In genomic region chr3:125480656-125481374, GRCh38 we compare ENCODE assay signal across 16 cellular contexts. TPM values are rescaled to one million over a fixed set of nuclear protein-coding genes. Genes with fewer than 3 reads are reported as not detected.
DNase-seq lines count a peak whose midpoint lies in the region; ATAC-seq, FAIRE-seq and TF ChIP-seq lines count a peak whose summit lies in the region.
"Had no signal": no experiment of that assay in that cellular context is flagged by ENCODE, and none has a peak within 500 bp of the region (broad histone marks: within the 10 kb centered on the region; RNA-seq: fewer than 3 reads in every experiment).

No MANE protein-coding gene starts in this region.

- CTCF ChIA-PET in K562 (lab: Yijun Ruan, JAX; ENCODE audit: low intra/inter-chr PET ratio): no interaction called here

- 36% methylated on average over 2 of the region's 2 CpGs for WGBS in K562 (ENCODE audit: insufficient coverage, low coverage, missing lambda C conversion rate)

- H2AFZ ChIP-seq in K562 (ENCODE audit: low read depth, low read length): no peak overlapping the region

- H4K20me1 ChIP-seq in K562 (replicated peaks; ENCODE audit: control insufficient read depth, insufficient read depth, low read length): no peaks in the 10 kb centered on the region

- H3K9me3 ChIP-seq in K562 (replicated peaks; ENCODE audit: control insufficient read depth, insufficient read depth, low read depth, low read length): no peaks in the 10 kb centered on the region
- no peaks in the 10 kb centered on the region for H3K9me3 ChIP-seq in right atrium auricular region
- H3K9me3 ChIP-seq: BLaER1, SK-N-SH had no signal

- ATAC-seq in K562 (no peak), GM18498 (IDR thresholded peaks at IDR 0.05; ENCODE audit: unreplicated experiment) (no peak), GM21619 (IDR thresholded peaks at IDR 0.05; ENCODE audit: unreplicated experiment) (no peak)
- ATAC-seq: Panc1 had no signal

- POLR2A ChIA-PET in K562 (lab: Yijun Ruan, JAX): interaction anchor here (0.6 to 2.3 kb wide), 2 partner anchors 9 to 23 kb away, joined by 5 to 9 read pairs; no protein-coding TSS in a partner anchor

- TF ChIP-seq POLR2A in K562 (conservative IDR thresholded peaks at IDR 0.05): no peak

- H3K27me3 ChIP-seq in K562 (ENCODE audit: control insufficient read depth in 2 of 2, insufficient read depth in 2 of 2, low read length in 2 of 2) (no peaks in the 10 kb centered on the region), right atrium auricular region (no peaks in the 10 kb centered on the region)
- H3K27me3 ChIP-seq: BLaER1 had no signal

- DNase-seq in AG08396 (ENCODE audit: low spot score): peak; percentile 30
- peak; percentile 15 for DNase-seq in HFFc6
- DNase-seq in K562 (ENCODE audit: extremely low read depth in 1 of 4, low spot score in 3 of 4): no peak
- DNase-seq in iris pigment epithelial cell (ENCODE audit: low read depth): peak; percentile 89
- DNase-seq in glutamatergic neuron: no peak
- DNase-seq in right atrium auricular region (ENCODE audit: low spot score): no peak
- DNase-seq: activated CD4-positive, alpha-beta memory T cell treated with anti-CD3 and anti-CD28 coated beads, Interleukin-2, amount 10 ng/mL, durations not matched to agents 7 days and 5 days; NCI-H2081 treated with DMSO at 0.1 percent for 48 hours; NCI-H748 treated with DMSO at 0.1 percent for 48 hours; SK-N-SH; stimulated activated CD4-positive, alpha-beta T cell treated with anti-CD3 and anti-CD28 coated beads, Interleukin-15, amount 100 ng/mL, for 24 hours had no signal

- H3K36me3 ChIP-seq in K562 (ENCODE audit: control insufficient read depth, insufficient read depth, low read length) (peaks cover 50% of the 10 kb centered on the region; the same call in 2 of the 3 replicates), right atrium auricular region (peaks cover 14% of the 10 kb centered on the region)

- in situ Hi-C loops in K562 (cut with MboI): no loop called here

- no peaks in the 10 kb centered on the region for H3K9me1 ChIP-seq in K562 (ENCODE audit: control insufficient read depth, insufficient read depth, low read length)

- no peak overlapping the region for H3K27ac ChIP-seq in K562 (ENCODE audit: extremely low read depth, low read depth, low read length)
- H3K27ac ChIP-seq in right atrium auricular region: no peak overlapping the region
- H3K27ac ChIP-seq: BLaER1, coronary artery had no signal

- no peak for TF ChIP-seq CTCF in HFFc6 (IDR thresholded peaks at IDR 0.05)
- no peak for TF ChIP-seq CTCF in K562 (IDR thresholded peaks at IDR 0.05 in 2 of 3, conservative IDR thresholded peaks at IDR 0.05 in 1 of 3; ENCODE audit: insufficient read depth in 2 of 3, low read depth in 1 of 3, low read length in 3 of 3)
- no peak for TF ChIP-seq CTCF in glutamatergic neuron (IDR thresholded peaks at IDR 0.05; ENCODE audit: partially characterized antibody, unreplicated experiment)
- TF ChIP-seq CTCF in right atrium auricular region (IDR thresholded peaks at IDR 0.05): no peak

- H3K27ac Mint-ChIP-seq in HFFc6: no peak overlapping the region
- H3K27ac Mint-ChIP-seq in glutamatergic neuron (ENCODE audit: unreplicated experiment): no peak overlapping the region
- H3K27ac Mint-ChIP-seq: activated CD4-positive, alpha-beta memory T cell treated with anti-CD3 and anti-CD28 coated beads, Interleukin-2, amount 10 ng/mL, durations not matched to agents 7 days and 5 days had no signal

- H3K4me2 ChIP-seq in K562 (ENCODE audit: insufficient read depth, low read length): no peak overlapping the region
- H3K4me2 ChIP-seq: BLaER1, SK-N-SH had no signal

- no peak for FAIRE-seq in K562 (lab: Jason Lieb, UNC)

- no peak overlapping the region for H3K9ac ChIP-seq in K562 (ENCODE audit: insufficient read depth in 1 of 2, low read depth in 2 of 2, low read length in 2 of 2)
- H3K9ac ChIP-seq: BLaER1, SK-N-SH had no signal

- no peaks in the 10 kb centered on the region for H3K9me3 Mint-ChIP-seq in HFFc6
- no peaks in the 10 kb centered on the region for H3K9me3 Mint-ChIP-seq in glutamatergic neuron (ENCODE audit: unreplicated experiment)
- H3K9me3 Mint-ChIP-seq: activated CD4-positive, alpha-beta memory T cell treated with anti-CD3 and anti-CD28 coated beads, Interleukin-2, amount 10 ng/mL, durations not matched to agents 7 days and 5 days had no signal

- no peak for TF ChIP-seq EP300 in K562 (IDR thresholded peaks at IDR 0.05; ENCODE audit: low read length)

- H3K79me2 ChIP-seq in K562 (ENCODE audit: control insufficient read depth, insufficient read depth, low read length): no peaks in the 10 kb centered on the region

- H3K4me1 Mint-ChIP-seq in HFFc6 (ENCODE audit: low read depth) (peaks cover 15% of the 10 kb centered on the region), glutamatergic neuron (ENCODE audit: low read depth, unreplicated experiment) (no peaks in the 10 kb centered on the region)
- H3K4me1 Mint-ChIP-seq: activated CD4-positive, alpha-beta memory T cell treated with anti-CD3 and anti-CD28 coated beads, Interleukin-2, amount 10 ng/mL, durations not matched to agents 7 days and 5 days had no signal

- H3K36me3 Mint-ChIP-seq in HFFc6 (ENCODE audit: low read depth) (peaks cover 17% of the 10 kb centered on the region; the same call in 1 of the 2 replicates), glutamatergic neuron (ENCODE audit: unreplicated experiment) (no peaks in the 10 kb centered on the region)

- intact Hi-C loops in K562 (cut with micrococcal nuclease): no loop called here

- no TSS peak for BruUV-seq in K562 (replicated peaks; lab: Mats Ljungman, UMichigan)

- H3K4me3 Mint-ChIP-seq in HFFc6: no peak overlapping the region
- H3K4me3 Mint-ChIP-seq in glutamatergic neuron (ENCODE audit: unreplicated experiment): no peak overlapping the region
- H3K4me3 Mint-ChIP-seq: activated CD4-positive, alpha-beta memory T cell treated with anti-CD3 and anti-CD28 coated beads, Interleukin-2, amount 10 ng/mL, durations not matched to agents 7 days and 5 days had no signal

- H3K4me3 ChIP-seq in K562 (no peak overlapping the region), right atrium auricular region (no peak overlapping the region)
- H3K4me3 ChIP-seq: BLaER1, coronary artery had no signal

- H3K27me3 Mint-ChIP-seq in HFFc6 (ENCODE audit: insufficient read depth) (no peaks in the 10 kb centered on the region), glutamatergic neuron (ENCODE audit: unreplicated experiment) (peaks cover 1% of the 10 kb centered on the region)
- H3K27me3 Mint-ChIP-seq: activated CD4-positive, alpha-beta memory T cell treated with anti-CD3 and anti-CD28 coated beads, Interleukin-2, amount 10 ng/mL, durations not matched to agents 7 days and 5 days had no signal

- no peaks in the 10 kb centered on the region for H3K4me1 ChIP-seq in K562 (replicated peaks in 1 of 2; ENCODE audit: control insufficient read depth in 2 of 2, insufficient read depth in 2 of 2, low read length in 2 of 2)
- no peaks in the 10 kb centered on the region for H3K4me1 ChIP-seq in right atrium auricular region
- H3K4me1 ChIP-seq: BLaER1 had no signal

- no peak for TF ChIP-seq RAD21 in K562 (CRISPR knock-in tag; conservative IDR thresholded peaks at IDR 0.05 in 1 of 2, IDR thresholded peaks at IDR 0.05 in 1 of 2)

TF ChIP-seq in K562, 482 proteins besides CTCF, POLR2A, EP300 and RAD21 (continues in another document):
- TF ChIP-seq ZNF77 (CRISPR knock-in tag; IDR thresholded peaks at IDR 0.05): no peak
- TF ChIP-seq IRF1 (CRISPR knock-in tag; IDR thresholded peaks at IDR 0.05; ENCODE audit: borderline replicate concordance): no peak
- TF ChIP-seq ATF6 (CRISPR knock-in tag; IDR thresholded peaks at IDR 0.05): no peak

RNA-seq across cellular contexts. Expression of gene SNX4, which starts 39.2 kb away (rescaled TPM):
- 10 to 100 TPM; 19.6 to 23.2 (median 21.3) TPM for total RNA-seq in HFFc6 (2021; fragmentation: NEBNext Ultra II Directional; extraction: Animal tissue kit (Norgen Biotek cat#: 25700))
- total RNA-seq in K562 (2011; cell fraction: chromatin; rRNA removed; ENCODE audit: low replicate concordance): 16.9 and 33.5 TPM in 2 replicates
- 8.0 and 11.4 TPM in 2 replicates for total RNA-seq in K562 (2011; cell fraction: nucleolus; rRNA removed)
- total RNA-seq in K562 (2011; cell fraction: nucleoplasm; rRNA removed): 11.1 and 14.1 TPM in 2 replicates
- total RNA-seq in K562 (2014; rRNA removed): 25.8 and 37.8 TPM in 2 replicates
- 33.8 and 39.2 TPM in 2 replicates for total RNA-seq in K562 (2014; rRNA removed; fragmentation: Illumina TruSeq; extraction: Trizol)
- 36.7 and 40.3 TPM in 2 replicates for total RNA-seq in K562 (2015; rRNA removed; fragmentation: Illumina TruSeq; extraction: Trizol)
- 29.6 and 30.0 TPM in 2 replicates for total RNA-seq in K562 (2021)
- polyA plus RNA-seq in K562 (2011; rRNA removed): 21.2 and 30.8 TPM in 2 replicates
- polyA plus RNA-seq in K562 (2011; cell fraction: cytosol; rRNA removed): 3.9 and 10.8 TPM in 2 replicates
- polyA plus RNA-seq in K562 (2011; cell fraction: nucleus; rRNA removed): 4.5 and 6.8 TPM in 2 replicates
- polyA plus RNA-seq in K562 (2012): 23.0 and 43.0 TPM in 2 replicates
- 26.9 and 29.9 TPM in 2 replicates for polyA plus RNA-seq in K562 (2014; fragmentation: Illumina TruSeq; extraction: Trizol)
- 10 to 100 TPM; 11.4 to 15.8 TPM for polyA plus RNA-seq in K562 (2014; fragmentation: Nextera tagmentation; extraction: Ambion mirVana)
- 27.0 and 29.9 TPM in 2 replicates for polyA plus RNA-seq in K562 (2014; rRNA removed)
- 38.9 and 41.2 TPM in 2 replicates for polyA minus RNA-seq in K562 (2011; rRNA and poly(A)+ RNA removed)
- polyA minus RNA-seq in K562 (2011; cell fraction: cytosol; rRNA and poly(A)+ RNA removed): 11.6 and 12.7 TPM in 2 replicates
- polyA minus RNA-seq in K562 (2011; cell fraction: nucleus; rRNA and poly(A)+ RNA removed): 5.4 and 18.7 TPM in 2 replicates
- total RNA-seq in glutamatergic neuron (ENCODE audit: unreplicated experiment): 53.2 TPM
- 10 to 100 TPM; 21.3 to 30.0 TPM for total RNA-seq in right atrium auricular region

Comparison
In these comparisons a context has a peak if more than half of its experiments do, and no peak if none do; other contexts are left out.
1. DNase-seq: peak in AG08396 (single experiment), HFFc6 (single experiment) and iris pigment epithelial cell (single experiment); none in K562 (0 of 4), glutamatergic neuron (single experiment) and right atrium auricular region (single experiment).